ENCODE assay signal across 10 cellular contexts in the genomic region with DNA sequence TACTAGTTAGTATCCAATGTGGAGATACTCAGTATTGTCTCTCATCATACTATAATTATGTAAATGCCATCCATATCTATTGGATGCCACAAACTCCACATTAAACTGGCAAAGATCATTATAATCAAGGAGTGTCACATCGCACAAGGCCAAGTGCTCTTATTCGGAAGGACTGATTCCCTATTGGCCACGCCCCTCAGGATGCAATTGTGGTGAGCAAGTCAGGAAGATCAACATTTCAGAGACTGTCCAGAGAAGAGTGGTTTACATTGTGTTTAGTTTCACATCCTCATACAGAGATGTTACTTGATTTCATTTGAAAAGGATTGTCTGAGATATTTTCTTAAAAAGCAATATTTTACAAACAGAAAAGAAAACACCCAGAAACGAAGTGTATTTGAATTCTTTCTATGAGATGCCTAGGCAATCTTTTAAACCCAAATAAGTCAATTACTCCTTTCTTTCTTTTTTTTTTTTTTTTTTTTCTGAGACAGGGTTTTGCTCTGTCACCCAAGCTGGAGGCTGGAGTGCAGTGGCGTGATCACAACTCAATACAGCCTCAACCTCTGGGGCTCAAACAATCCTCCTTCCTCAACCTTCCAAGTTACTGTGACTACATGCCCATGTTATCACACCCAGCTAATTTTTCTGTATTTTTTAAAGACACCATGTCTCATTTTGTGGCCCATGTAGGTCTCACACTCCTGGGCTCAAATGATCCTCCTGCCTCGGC.
DNase-seq lines count a peak whose midpoint lies in the region; ATAC-seq, FAIRE-seq and TF ChIP-seq lines count a peak whose summit lies in the region.
"Had no signal": no experiment of that assay in that cellular context is flagged by ENCODE, and none has a peak within 500 bp of the region (broad histone marks: within the 10 kb centered on the region; RNA-seq: fewer than 3 reads in every experiment).

No MANE protein-coding gene starts in this region.

- H3K27ac ChIP-seq in OCI-LY3 (ENCODE audit: low read length) = no peak overlapping the region

- no peak overlapping the region for H3K4me3 ChIP-seq in OCI-LY3 (ENCODE audit: low read length)

- no peaks in the 10 kb centered on the region for H4K20me1 ChIP-seq in OCI-LY3 (ENCODE audit: insufficient read depth, low read length)

- H3K9me3 ChIP-seq in OCI-LY3 (ENCODE audit: insufficient read depth, low read length) = no peaks in the 10 kb centered on the region

- H3K36me3 ChIP-seq in OCI-LY3 (replicated peaks; ENCODE audit: low read depth, low read length) = no peaks in the 10 kb centered on the region

- no peak for TF ChIP-seq CTCF in OCI-LY3 (IDR thresholded peaks at IDR 0.05; ENCODE audit: low read depth, low read length)

- H3K79me2 ChIP-seq in OCI-LY3 (ENCODE audit: low read length) = no peaks in the 10 kb centered on the region

- FAIRE-seq in RCC 7860 (lab: Jason Lieb, UNC) = no peak

- peaks cover 16% of the 10 kb centered on the region; the same call in 1 of the 2 replicates for H3K27me3 ChIP-seq in OCI-LY3 (ENCODE audit: low read depth, low read length)

- ATAC-seq in GM18861 (IDR thresholded peaks at IDR 0.05; ENCODE audit: unreplicated experiment) (peak; percentile 84), HG02852 (IDR thresholded peaks at IDR 0.05; ENCODE audit: unreplicated experiment) (peak; percentile 74)
- ATAC-seq: left colon, Panc1 had no signal

- no peak overlapping the region for H3K9ac ChIP-seq in OCI-LY3 (ENCODE audit: low read length)

- peak overlapping the region; percentile 54 for H3K4me2 ChIP-seq in OCI-LY3 (ENCODE audit: low read length)

- no peak overlapping the region for H2AFZ ChIP-seq in OCI-LY3 (ENCODE audit: low read depth, low read length)

- DNase-seq in medulla oblongata (ENCODE audit: extremely low spot score) (peak; percentile 76), RCC 7860 (ENCODE audit: low spot score) (no peak), inferior parietal cortex (ENCODE audit: extremely low spot score) (no peak)
- DNase-seq in activated effector memory CD4-positive, alpha-beta T cell treated with Interleukin-2 at 50 U/mL for 16 hours = no peak
- no peak for DNase-seq in activated effector memory CD4-positive, alpha-beta T cell treated with anti-CD3 and anti-CD28 coated beads, Interleukin-2, amount 50 U/mL, for 16 hours

- H3K4me1 ChIP-seq in OCI-LY3 (ENCODE audit: low read length) = peaks cover 28% of the 10 kb centered on the region
